In genomic region chr15:74220475-74221248, GRCh38 we compare ENCODE assay signal across 2 cellular contexts.
TF ChIP-seq lines count a peak whose summit lies in the region.

No MANE protein-coding gene starts in this region.

TF ChIP-seq in HEK293, 187 proteins besides CTCF, POLR2A, EP300 and RAD21:
- TF ChIP-seq ZBTB17 (tag by site-specific recombination; IDR thresholded peaks at IDR 0.05) (0 out of 2 replicates have a peak, but pooled peaks have one; percentile 34), ZNF707 (tag by site-specific recombination; IDR thresholded peaks at IDR 0.05) (no peak), ZNF549 (tag by site-specific recombination; IDR thresholded peaks at IDR 0.05) (no peak), YY1 (tag by site-specific recombination; IDR thresholded peaks at IDR 0.05) (no peak), IKZF3 (tag by site-specific recombination; IDR thresholded peaks at IDR 0.05) (peak; percentile 10; the same call in 1 of the 2 replicates), HOXC10 (CRISPR knock-in tag; IDR thresholded peaks at IDR 0.05) (no peak), ZNF354C (tag by site-specific recombination; IDR thresholded peaks at IDR 0.05; ENCODE audit: borderline replicate concordance, low read depth) (no peak), ZNF398 (tag by site-specific recombination; IDR thresholded peaks at IDR 0.05) (peak; percentile 80)
- TF ChIP-seq, protein P1, sequence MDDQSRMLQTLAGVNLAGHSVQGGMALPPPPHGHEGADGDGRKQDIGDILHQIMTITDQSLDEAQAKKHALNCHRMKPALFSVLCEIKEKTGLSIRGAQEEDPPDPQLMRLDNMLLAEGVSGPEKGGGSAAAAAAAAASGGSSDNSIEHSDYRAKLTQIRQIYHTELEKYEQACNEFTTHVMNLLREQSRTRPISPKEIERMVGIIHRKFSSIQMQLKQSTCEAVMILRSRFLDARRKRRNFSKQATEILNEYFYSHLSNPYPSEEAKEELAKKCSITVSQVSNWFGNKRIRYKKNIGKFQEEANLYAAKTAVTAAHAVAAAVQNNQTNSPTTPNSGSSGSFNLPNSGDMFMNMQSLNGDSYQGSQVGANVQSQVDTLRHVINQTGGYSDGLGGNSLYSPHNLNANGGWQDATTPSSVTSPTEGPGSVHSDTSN (CRISPR knock-in tag; IDR thresholded peaks at IDR 0.05): no peak
- TF ChIP-seq, protein P2, sequence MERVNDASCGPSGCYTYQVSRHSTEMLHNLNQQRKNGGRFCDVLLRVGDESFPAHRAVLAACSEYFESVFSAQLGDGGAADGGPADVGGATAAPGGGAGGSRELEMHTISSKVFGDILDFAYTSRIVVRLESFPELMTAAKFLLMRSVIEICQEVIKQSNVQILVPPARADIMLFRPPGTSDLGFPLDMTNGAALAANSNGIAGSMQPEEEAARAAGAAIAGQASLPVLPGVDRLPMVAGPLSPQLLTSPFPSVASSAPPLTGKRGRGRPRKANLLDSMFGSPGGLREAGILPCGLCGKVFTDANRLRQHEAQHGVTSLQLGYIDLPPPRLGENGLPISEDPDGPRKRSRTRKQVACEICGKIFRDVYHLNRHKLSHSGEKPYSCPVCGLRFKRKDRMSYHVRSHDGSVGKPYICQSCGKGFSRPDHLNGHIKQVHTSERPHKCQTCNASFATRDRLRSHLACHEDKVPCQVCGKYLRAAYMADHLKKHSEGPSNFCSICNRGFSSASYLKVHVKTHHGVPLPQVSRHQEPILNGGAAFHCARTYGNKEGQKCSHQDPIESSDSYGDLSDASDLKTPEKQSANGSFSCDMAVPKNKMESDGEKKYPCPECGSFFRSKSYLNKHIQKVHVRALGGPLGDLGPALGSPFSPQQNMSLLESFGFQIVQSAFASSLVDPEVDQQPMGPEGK (tag by site-specific recombination; IDR thresholded peaks at IDR 0.05): peak; percentile 18; the same call in 1 of the 2 replicates

TF ChIP-seq in K562, 482 proteins besides CTCF, POLR2A, EP300 and RAD21:
- TF ChIP-seq HOXB6 (CRISPR knock-in tag; IDR thresholded peaks at IDR 0.05; ENCODE audit: borderline replicate concordance): no peak
- TF ChIP-seq, protein P3, sequence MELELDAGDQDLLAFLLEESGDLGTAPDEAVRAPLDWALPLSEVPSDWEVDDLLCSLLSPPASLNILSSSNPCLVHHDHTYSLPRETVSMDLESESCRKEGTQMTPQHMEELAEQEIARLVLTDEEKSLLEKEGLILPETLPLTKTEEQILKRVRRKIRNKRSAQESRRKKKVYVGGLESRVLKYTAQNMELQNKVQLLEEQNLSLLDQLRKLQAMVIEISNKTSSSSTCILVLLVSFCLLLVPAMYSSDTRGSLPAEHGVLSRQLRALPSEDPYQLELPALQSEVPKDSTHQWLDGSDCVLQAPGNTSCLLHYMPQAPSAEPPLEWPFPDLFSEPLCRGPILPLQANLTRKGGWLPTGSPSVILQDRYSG (tag; conservative IDR thresholded peaks at IDR 0.05; ENCODE audit: low read depth): no peak
- no peak for TF ChIP-seq MTA1 (IDR thresholded peaks at IDR 0.05; ENCODE audit: borderline replicate concordance)
- peak; percentile 56 for TF ChIP-seq RBM25 (IDR thresholded peaks at IDR 0.05; ENCODE audit: low read depth, low read length, severe bottlenecking)
- peak; percentile 91 for TF ChIP-seq ZFP36 (IDR thresholded peaks at IDR 0.05; ENCODE audit: low read depth, low read length, partially characterized antibody)
- TF ChIP-seq ZNF316 (IDR thresholded peaks at IDR 0.05): no peak
TF ChIP-seq in K562: peak in this region for 2.
